Comparison of ENCODE assay signal across 13 cellular contexts in the genomic region with DNA sequence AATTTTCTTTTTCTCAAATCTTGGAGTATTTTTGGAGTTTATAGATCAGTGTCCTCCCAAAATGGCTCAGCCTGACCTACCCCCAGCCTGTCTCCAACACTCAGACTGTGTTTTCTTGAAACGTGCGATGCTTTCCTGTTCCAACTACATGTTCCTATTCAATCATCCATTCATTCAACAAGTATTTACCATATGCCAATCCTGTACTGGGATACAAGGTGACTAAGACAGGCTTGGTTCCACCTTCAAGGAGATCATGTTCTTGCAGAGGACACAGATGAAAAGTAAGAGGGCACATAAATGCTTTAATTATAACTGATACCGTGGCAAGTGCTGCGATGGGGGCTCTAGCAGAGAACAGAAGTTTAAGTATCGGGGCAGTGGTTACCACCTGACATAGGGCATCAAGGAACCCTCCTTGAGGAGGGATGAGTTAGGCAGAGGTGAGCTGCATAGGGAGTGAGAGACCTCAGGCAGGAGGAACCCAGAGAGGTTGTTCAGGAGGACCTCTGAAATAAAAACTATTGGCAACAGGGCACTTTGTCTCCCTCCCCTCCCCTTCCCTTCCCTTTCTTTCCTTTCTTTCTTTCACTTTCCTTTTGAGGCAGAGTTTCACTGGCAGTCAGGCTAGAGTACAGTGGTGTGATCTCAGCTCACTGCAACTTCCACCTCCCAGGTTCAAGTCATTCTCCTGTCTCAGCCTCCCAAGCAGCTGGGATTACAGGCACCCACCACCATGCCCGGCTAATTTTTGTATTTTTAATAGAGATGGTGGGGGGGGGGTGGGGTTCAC.
DNase-seq lines count a peak whose midpoint lies in the region; ATAC-seq lines count a peak whose summit lies in the region.
"Had no signal": no experiment of that assay in that cellular context is flagged by ENCODE, and none has a peak within 500 bp of the region (broad histone marks: within the 10 kb centered on the region; RNA-seq: fewer than 3 reads in every experiment).

No MANE protein-coding gene starts in this region.

- intact Hi-C loops in left colon (cut with DNase I, micrococcal nuclease): no loop called here

- H3K9me3 Mint-ChIP-seq in activated naive CD8-positive, alpha-beta T cell treated with anti-CD3 and anti-CD28 coated beads, Interleukin-2, amount 50 U/mL, for 24 hours: no peaks in the 10 kb centered on the region
- H3K9me3 Mint-ChIP-seq: nephron progenitor cell had no signal

- H3K23ac ChIP-seq in trophoblast cell (ENCODE audit: low read length): no peak overlapping the region

- H3K27ac Mint-ChIP-seq in activated naive CD8-positive, alpha-beta T cell treated with anti-CD3 and anti-CD28 coated beads, Interleukin-2, amount 50 U/mL, for 24 hours: no peak overlapping the region
- H3K27ac Mint-ChIP-seq: nephron progenitor cell had no signal

- no peaks in the 10 kb centered on the region for H3K79me2 ChIP-seq in trophoblast cell (ENCODE audit: control insufficient read depth, insufficient read depth, low read length, poor library complexity)

- H3K14ac ChIP-seq in trophoblast cell (ENCODE audit: low read length): no peak overlapping the region

- no peaks in the 10 kb centered on the region for H3K9me3 ChIP-seq in trophoblast cell (ENCODE audit: insufficient read depth, low read depth, low read length)

- H3K27ac ChIP-seq in trophoblast cell (ENCODE audit: low read depth, low read length) (no peak overlapping the region), substantia nigra (ENCODE audit: low read depth, low read length, poor library complexity, severe bottlenecking) (no peak overlapping the region)

- H3K4me2 ChIP-seq in trophoblast cell (ENCODE audit: low read length): no peak overlapping the region

- no peaks in the 10 kb centered on the region for H3K27me3 ChIP-seq in trophoblast cell (ENCODE audit: insufficient read depth, low read length)

- no peak overlapping the region for H2BK5ac ChIP-seq in trophoblast cell (ENCODE audit: low read depth, low read length, poor library complexity)

- no peaks in the 10 kb centered on the region for H3K36me3 Mint-ChIP-seq in activated naive CD8-positive, alpha-beta T cell treated with anti-CD3 and anti-CD28 coated beads, Interleukin-2, amount 50 U/mL, for 24 hours (ENCODE audit: low read depth)

- no peak overlapping the region for H2AK5ac ChIP-seq in trophoblast cell (ENCODE audit: low read length)

- no peaks in the 10 kb centered on the region for H3K36me3 ChIP-seq in trophoblast cell (ENCODE audit: control insufficient read depth in 1 of 2, insufficient read depth in 2 of 2, low read length in 2 of 2)

- no peak overlapping the region for H3K4me3 Mint-ChIP-seq in activated naive CD8-positive, alpha-beta T cell treated with anti-CD3 and anti-CD28 coated beads, Interleukin-2, amount 50 U/mL, for 24 hours
- H3K4me3 Mint-ChIP-seq: nephron progenitor cell had no signal

- no peak overlapping the region for H3K4me3 ChIP-seq in trophoblast cell (ENCODE audit: low read depth, low read length)

- ATAC-seq in GM18907 (IDR thresholded peaks at IDR 0.05; ENCODE audit: unreplicated experiment): peak; percentile 68
- peak; percentile 53 for ATAC-seq in GM21529 (IDR thresholded peaks at IDR 0.05; ENCODE audit: unreplicated experiment)
- ATAC-seq in HG03460 (IDR thresholded peaks at IDR 0.05; ENCODE audit: unreplicated experiment): peak; percentile 52
- peak; percentile 49 for ATAC-seq in left colon
- no peak for ATAC-seq in activated naive CD8-positive, alpha-beta T cell treated with anti-CD3 and anti-CD28 coated beads, Interleukin-2, amount 50 U/mL, for 24 hours

- H3K18ac ChIP-seq in trophoblast cell (ENCODE audit: low read length): no peak overlapping the region

- no peak overlapping the region for H3K4ac ChIP-seq in trophoblast cell (ENCODE audit: low read depth, low read length)

- no peak overlapping the region for H2BK12ac ChIP-seq in trophoblast cell (ENCODE audit: low read length)

- peaks cover 0 to 4% of the 10 kb centered on the region in 2 experiments for H3K4me1 ChIP-seq in trophoblast cell (ENCODE audit: control insufficient read depth in 1 of 2, insufficient read depth in 2 of 2, low read length in 2 of 2)

- no peak for DNase-seq in left colon
- DNase-seq in activated naive CD8-positive, alpha-beta T cell treated with anti-CD3 and anti-CD28 coated beads, Interleukin-2, amount 50 U/mL, for 24 hours: no peak
- DNase-seq in trophoblast cell: no peak
- DNase-seq in substantia nigra (lab: John Stamatoyannopoulos, UW): no peak
- DNase-seq: glutamatergic neuron, left ventricle myocardium superior, NCI-H1436, NCI-H526 treated with DMSO at 0.1 percent for 48 hours, nephron progenitor cell, SIG-M5 had no signal

- WGBS in trophoblast cell (ENCODE audit: extremely low coverage, insufficient coverage, insufficient read length): no CpG with 5 or more reads among the region's 6 CpGs

- H3K27me3 Mint-ChIP-seq in activated naive CD8-positive, alpha-beta T cell treated with anti-CD3 and anti-CD28 coated beads, Interleukin-2, amount 50 U/mL, for 24 hours: no peaks in the 10 kb centered on the region

- no peak overlapping the region for H2BK120ac ChIP-seq in trophoblast cell (ENCODE audit: insufficient read depth, low read length, poor library complexity)

- H4K8ac ChIP-seq in trophoblast cell (ENCODE audit: low read depth, low read length): no peak overlapping the region

- no peak overlapping the region for H4K12ac ChIP-seq in trophoblast cell (ENCODE audit: low read depth, low read length)

- H4K91ac ChIP-seq in trophoblast cell (ENCODE audit: low read depth, low read length): no peak overlapping the region

- H3K9ac ChIP-seq in trophoblast cell (ENCODE audit: low read length): no peak overlapping the region

- H3K4me1 Mint-ChIP-seq in activated naive CD8-positive, alpha-beta T cell treated with anti-CD3 and anti-CD28 coated beads, Interleukin-2, amount 50 U/mL, for 24 hours: peaks cover 6% of the 10 kb centered on the region

- H2AFZ ChIP-seq in trophoblast cell (ENCODE audit: insufficient read depth, low read length, poor library complexity): no peak overlapping the region

- no peaks in the 10 kb centered on the region for H3K79me1 ChIP-seq in trophoblast cell (ENCODE audit: low read length)
